21 cellular contexts compared by ENCODE assay signal in genomic region chr5:32501623-32502022, GRCh38. TPM values are rescaled to one million over a fixed set of nuclear protein-coding genes. Genes with fewer than 3 reads are reported as not detected.
A peak's percentile ranks its signal among the peaks of the same experiment; 100 is the strongest.
DNase-seq lines count a peak whose midpoint lies in the region; ATAC-seq, FAIRE-seq and TF ChIP-seq lines count a peak whose summit lies in the region.
"Had no signal": no experiment of that assay in that cellular context is flagged by ENCODE, and none has a peak within 500 bp of the region (broad histone marks: within the 10 kb centered on the region; RNA-seq: fewer than 3 reads in every experiment).

No MANE protein-coding gene starts in this region.

- peaks cover 3 to 14% (median 6%) of the 10 kb centered on the region in 3 donors for H3K27me3 Mint-ChIP-seq in immature natural killer cell (ENCODE audit: low read depth in 3 of 3)
- peaks cover 10% of the 10 kb centered on the region for H3K27me3 Mint-ChIP-seq in activated T-helper 2 cell treated with anti-CD3 and anti-CD28 coated beads, Interferon-gamma antibody, Interleukin-2, Interleukin-4, amounts not matched to agents 10 μg/mL and 5 μg/mL and 100 μg/mL, durations not matched to agents 14 hours and 24 hours and 36 hours (ENCODE audit: low read depth)

- H3K14ac ChIP-seq in H1 (ENCODE audit: insufficient read length), result no peak overlapping the region

- no peaks in the 10 kb centered on the region for H3K36me3 Mint-ChIP-seq in immature natural killer cell
- no peaks in the 10 kb centered on the region for H3K36me3 Mint-ChIP-seq in activated T-helper 2 cell treated with anti-CD3 and anti-CD28 coated beads, Interferon-gamma antibody, Interleukin-2, Interleukin-4, amounts not matched to agents 10 μg/mL and 5 μg/mL and 100 μg/mL, durations not matched to agents 14 hours and 24 hours and 36 hours (ENCODE audit: low read depth)
- H3K36me3 Mint-ChIP-seq: CD4-positive, alpha-beta memory T cell had no signal

- no peak overlapping the region for H4K91ac ChIP-seq in H1 (replicated peaks; ENCODE audit: insufficient read length, low read length)

- no peak overlapping the region for H3K23ac ChIP-seq in H1 (ENCODE audit: insufficient read length)

- no peak overlapping the region for H2AFZ ChIP-seq in H1 (ENCODE audit: low read length)

- H3K4me1 Mint-ChIP-seq in immature natural killer cell, result no peaks in the 10 kb centered on the region
- H3K4me1 Mint-ChIP-seq in activated T-helper 2 cell treated with anti-CD3 and anti-CD28 coated beads, Interferon-gamma antibody, Interleukin-2, Interleukin-4, amounts not matched to agents 10 μg/mL and 5 μg/mL and 100 μg/mL, durations not matched to agents 14 hours and 24 hours and 36 hours (ENCODE audit: low read depth), result peaks cover 28% of the 10 kb centered on the region

- whole genome bisulfite sequencing in H1 (ENCODE audit: extremely low coverage in 1 of 2, insufficient coverage in 1 of 2, insufficient read length in 1 of 2, insufficient replicate concordance in 2 of 2, low coverage in 1 of 2, low lambda C conversion rate in 2 of 2, missing lambda C conversion rate in 1 of 2), 2 experiments, result 47% methylated on average over 5 of the region's 5 CpGs; no CpG with 5 or more reads in 1 of the 2 experiments

- TF ChIP-seq POLR2A in H1 (IDR thresholded peaks at IDR 0.05; ENCODE audit: control extremely low read depth in 1 of 2, low read depth in 2 of 2, low read length in 2 of 2), result no peak

- no peaks in the 10 kb centered on the region for H3K79me2 ChIP-seq in H1 (ENCODE audit: control insufficient read depth in 1 of 2, insufficient read depth in 2 of 2, low read length in 2 of 2)

- no peaks in the 10 kb centered on the region for H3K79me1 ChIP-seq in H1 (ENCODE audit: low read depth, low read length)

- H3K18ac ChIP-seq in H1 (ENCODE audit: extremely low read depth, low read length), result no peak overlapping the region

- H2BK20ac ChIP-seq in H1 (ENCODE audit: low read length), result no peak overlapping the region

- no peak overlapping the region for H3K56ac ChIP-seq in H1 (replicated peaks; ENCODE audit: insufficient read length, low read depth, low read length)

- DNase-seq in cardiac muscle cell (ENCODE audit: low read depth in 1 of 2, low spot score in 1 of 2) (peak; percentile 11 to 18), cardiac septum (ENCODE audit: low spot score) (no peak), H1 (ENCODE audit: low read depth in 1 of 2, low spot score in 2 of 2) (no peak), left kidney (ENCODE audit: low read depth, low spot score) (peak; percentile 44), immature natural killer cell (no peak), T-helper 1 cell (no peak)
- no peak for DNase-seq in activated T-helper 2 cell treated with anti-CD3 and anti-CD28 coated beads, Interferon-gamma antibody, Interleukin-2, Interleukin-4, amounts not matched to agents 10 μg/mL and 5 μg/mL and 100 μg/mL, durations not matched to agents 14 hours and 24 hours and 36 hours (ENCODE audit: low spot score)
- DNase-seq: CD4-positive, alpha-beta memory T cell; DMS79; GDM1; GOT3; MV-4-11; NCI-H1417; NCI-H1930; NCI-H2171; NCI-H446; SHP77 had no signal

- H3K4me2 ChIP-seq in H1 (ENCODE audit: insufficient read depth in 1 of 2, low read depth in 2 of 2, low read length in 2 of 2), result peak overlapping the region; percentile 46 to 47

- no peaks in the 10 kb centered on the region for H3K36me3 ChIP-seq in cardiac muscle cell
- H3K36me3 ChIP-seq in H1 (ENCODE audit: control insufficient read depth in 2 of 4, insufficient read depth in 4 of 4, low read length in 3 of 4), result no peaks in the 10 kb centered on the region

- peaks cover 14% of the 10 kb centered on the region for H3K27me3 ChIP-seq in cardiac muscle cell
- H3K27me3 ChIP-seq in H1 (replicated peaks in 1 of 4; ENCODE audit: control insufficient read depth in 3 of 4, extremely low read depth in 1 of 4, insufficient read depth in 3 of 4, low read length in 3 of 4), result peaks cover 0 to 27% (median 15%) of the 10 kb centered on the region in 4 experiments; a peak in 4 of 7 replicates

- no peak for TF ChIP-seq EP300 in H1 (IDR thresholded peaks at IDR 0.05; ENCODE audit: borderline replicate concordance in 1 of 2, low read depth in 2 of 2, low read length in 2 of 2)

- H2AK5ac ChIP-seq in H1 (ENCODE audit: low read depth, low read length), result no peak overlapping the region

- H3K4me1 ChIP-seq in cardiac muscle cell (ENCODE audit: low read depth), result peaks cover 4% of the 10 kb centered on the region
- peaks cover 15 to 30% (median 18%) of the 10 kb centered on the region in 4 experiments for H3K4me1 ChIP-seq in H1 (replicated peaks in 1 of 4; ENCODE audit: control insufficient read depth in 3 of 4, insufficient read depth in 4 of 4, low read length in 3 of 4)

- no peak overlapping the region for H2BK15ac ChIP-seq in H1 (ENCODE audit: low read length)

- H2BK5ac ChIP-seq in H1 (ENCODE audit: low read depth, low read length), result no peak overlapping the region

- H4K8ac ChIP-seq in H1 (ENCODE audit: extremely low read depth, insufficient read depth, low read length), result no peak overlapping the region

- no peak overlapping the region for H3K27ac Mint-ChIP-seq in immature natural killer cell
- H3K27ac Mint-ChIP-seq in activated T-helper 2 cell treated with anti-CD3 and anti-CD28 coated beads, Interferon-gamma antibody, Interleukin-2, Interleukin-4, amounts not matched to agents 10 μg/mL and 5 μg/mL and 100 μg/mL, durations not matched to agents 14 hours and 24 hours and 36 hours, result no peak overlapping the region

- no peak overlapping the region for H3K4me3 Mint-ChIP-seq in immature natural killer cell
- no peak overlapping the region for H3K4me3 Mint-ChIP-seq in activated T-helper 2 cell treated with anti-CD3 and anti-CD28 coated beads, Interferon-gamma antibody, Interleukin-2, Interleukin-4, amounts not matched to agents 10 μg/mL and 5 μg/mL and 100 μg/mL, durations not matched to agents 14 hours and 24 hours and 36 hours (ENCODE audit: low read depth)
- H3K4me3 Mint-ChIP-seq: CD4-positive, alpha-beta memory T cell had no signal

- H4K20me1 ChIP-seq in H1 (replicated peaks in 1 of 2; ENCODE audit: control insufficient read depth in 1 of 2, insufficient read depth in 2 of 2, low read length in 2 of 2), result no peaks in the 10 kb centered on the region

- H2BK120ac ChIP-seq in H1 (replicated peaks; ENCODE audit: low read depth, low read length), result no peak overlapping the region

- TF ChIP-seq RAD21 in H1 (IDR thresholded peaks at IDR 0.05 in 1 of 2, conservative IDR thresholded peaks at IDR 0.05 in 1 of 2; ENCODE audit: low read depth in 2 of 2, low read length in 2 of 2), result no peak

- no peak overlapping the region for H2BK12ac ChIP-seq in H1 (ENCODE audit: low read depth, low read length)

- no peak for ATAC-seq in GM21515 (IDR thresholded peaks at IDR 0.05; ENCODE audit: unreplicated experiment)
- ATAC-seq: GM12878 had no signal

- H4K5ac ChIP-seq in H1 (ENCODE audit: insufficient read length, low read depth, low read length), result no peak overlapping the region

- POLR2A ChIA-PET in H1 (lab: Charles Lee; ENCODE audit: partially characterized antibody), result interaction anchor here (1.0 to 2.4 kb wide), 2 partner anchors 11 to 23 kb away, joined by 3 to 14 read pairs; no protein-coding TSS in a partner anchor

- intact Hi-C loops in cardiac septum (cut with DNase I), result no loop called here
- intact Hi-C loops in activated T-helper 2 cell treated with anti-CD3 and anti-CD28 coated beads, Interferon-gamma antibody, Interleukin-2, Interleukin-4, amounts not matched to agents 10 μg/mL and 5 μg/mL and 100 μg/mL, durations not matched to agents 14 hours and 24 hours and 36 hours (cut with micrococcal nuclease), result no loop called here

- H3K4me3 ChIP-seq in cardiac muscle cell (no peak overlapping the region), H1 (ENCODE audit: extremely low read depth in 1 of 4, insufficient read depth in 2 of 4, low read depth in 3 of 4, low read length in 4 of 4) (peak overlapping the region in 1 of 4 experiments; percentile 43; a peak in 3 of 8 replicates)
- H3K4me3 ChIP-seq: GM12878 had no signal

- H3K9me3 Mint-ChIP-seq in immature natural killer cell, result no peaks in the 10 kb centered on the region
- no peaks in the 10 kb centered on the region for H3K9me3 Mint-ChIP-seq in activated T-helper 2 cell treated with anti-CD3 and anti-CD28 coated beads, Interferon-gamma antibody, Interleukin-2, Interleukin-4, amounts not matched to agents 10 μg/mL and 5 μg/mL and 100 μg/mL, durations not matched to agents 14 hours and 24 hours and 36 hours

- no peak for FAIRE-seq in H1 (lab: Jason Lieb, UNC)
- FAIRE-seq: D721Med, GM12878 had no signal

- CTCF ChIA-PET in H1 (lab: Charles Lee; ENCODE audit: partially characterized antibody), result interaction anchor here (0.6 to 9.5 kb wide), 2 partner anchors 13 to 113 kb away, joined by 4 to 93 read pairs; no protein-coding TSS in a partner anchor

- H3K9me3 ChIP-seq in cardiac muscle cell (ENCODE audit: low read depth) (no peaks in the 10 kb centered on the region), H1 (ENCODE audit: insufficient read depth in 2 of 2, low read depth in 1 of 2, low read length in 1 of 2) (no peaks in the 10 kb centered on the region)

- H3K27ac ChIP-seq in cardiac muscle cell (no peak overlapping the region), H1 (ENCODE audit: low read depth, low read length) (no peak overlapping the region)
- H3K27ac ChIP-seq: 22Rv1 had no signal

- no peaks in the 10 kb centered on the region for H3K23me2 ChIP-seq in H1 (ENCODE audit: low read depth, low read length)

- H3K9ac ChIP-seq in H1 (replicated peaks in 1 of 4; ENCODE audit: extremely low read depth in 1 of 4, low read depth in 3 of 4, low read length in 3 of 4), result peak overlapping the region in 1 of 4 experiments; percentile 15; a peak in 1 of 7 replicates

- TF ChIP-seq CTCF in cardiac muscle cell (IDR thresholded peaks at IDR 0.05; ENCODE audit: low read depth, low read length), result no peak
- TF ChIP-seq CTCF in H1 (IDR thresholded peaks at IDR 0.05; ENCODE audit: control extremely low read depth in 1 of 3, insufficient read depth in 1 of 3, low read depth in 1 of 3, low read length in 3 of 3), result no peak

- H3K4ac ChIP-seq in H1 (replicated peaks; ENCODE audit: insufficient read length, low read depth, low read length), result no peak overlapping the region

RNA-seq across cellular contexts. Expression of gene ZFR, which starts 57.1 kb away (rescaled TPM):
- total RNA-seq in cardiac muscle cell, result 56.4 and 75.6 TPM in 2 replicates
- 66.5 and 105 TPM in 2 replicates for polyA plus RNA-seq in cardiac muscle cell
- 73.8 TPM for total RNA-seq in cardiac septum
- total RNA-seq in H1 (2021; fragmentation: NEBNext Ultra II Directional; extraction: Animal tissue kit (Norgen Biotek cat#: 25700)), result 66.2 and 68.8 TPM in 2 replicates
- polyA plus RNA-seq in H1 (2011; rRNA removed), result 85.6 and 92.7 TPM in 2 replicates
- polyA plus RNA-seq in H1 (2011; cell fraction: cytosol; rRNA removed), result 65.6 TPM
- polyA plus RNA-seq in H1 (2011; cell fraction: nucleus; rRNA removed), result 153 TPM
- 32.8 to 53.6 TPM (median 40.0 TPM) in 4 replicates for polyA plus RNA-seq in H1 (2012, experiment 1 of 2)
- 3.5 TPM for polyA plus RNA-seq in H1 (2012, experiment 2 of 2)
- 49.9 TPM for polyA plus RNA-seq in H1 (2013, experiment 1 of 2)
- polyA plus RNA-seq in H1 (2013, experiment 2 of 2), result 51.6 TPM
- 317 and 380 TPM in 2 replicates for polyA minus RNA-seq in H1 (2011; rRNA and poly(A)+ RNA removed)
- 67.5 TPM for polyA minus RNA-seq in H1 (2011; cell fraction: cytosol; rRNA and poly(A)+ RNA removed)
- polyA minus RNA-seq in H1 (2011; cell fraction: nucleus; rRNA and poly(A)+ RNA removed), result 193 TPM
- polyA plus RNA-seq in immature natural killer cell, result 10 to 100 TPM; 63.1 to 90.6 (median 66.2) TPM
- 68.6 and 69.2 TPM in 2 replicates for total RNA-seq in activated T-helper 2 cell treated with anti-CD3 and anti-CD28 coated beads, Interferon-gamma antibody, Interleukin-2, Interleukin-4, amounts not matched to agents 10 μg/mL and 5 μg/mL and 100 μg/mL, durations not matched to agents 14 hours and 24 hours and 36 hours

Comparison
In these comparisons a context has a peak if more than half of its experiments do, and no peak if none do; other contexts are left out.
1. DNase-seq: peak in cardiac muscle cell (2 of 2) and left kidney (single experiment); none in cardiac septum (single experiment), H1 (0 of 2), immature natural killer cell (0 of 3), activated T-helper 2 cell treated with anti-CD3 and anti-CD28 coated beads, Interferon-gamma antibody, Interleukin-2, Interleukin-4, amounts not matched to agents 10 μg/mL and 5 μg/mL and 100 μg/mL, durations not matched to agents 14 hours and 24 hours and 36 hours (single experiment) and T-helper 1 cell (0 of 5).